1 cellular context compared by ENCODE assay signal in genomic region chr2:112688086-112688880, GRCh38.
TF ChIP-seq lines count a peak whose summit lies in the region.

No MANE protein-coding gene starts in this region.

TF ChIP-seq in IMR-90, 13 proteins besides CTCF, POLR2A, EP300 and RAD21:
- TF ChIP-seq MXI1 (IDR thresholded peaks at IDR 0.05; ENCODE audit: borderline replicate concordance, low read depth, low read length) (no peak), RCOR1 (IDR thresholded peaks at IDR 0.05; ENCODE audit: insufficient replicate concordance, low read length) (no peak)
